Comparison of ENCODE assay signal across 12 cellular contexts in the genomic region with DNA sequence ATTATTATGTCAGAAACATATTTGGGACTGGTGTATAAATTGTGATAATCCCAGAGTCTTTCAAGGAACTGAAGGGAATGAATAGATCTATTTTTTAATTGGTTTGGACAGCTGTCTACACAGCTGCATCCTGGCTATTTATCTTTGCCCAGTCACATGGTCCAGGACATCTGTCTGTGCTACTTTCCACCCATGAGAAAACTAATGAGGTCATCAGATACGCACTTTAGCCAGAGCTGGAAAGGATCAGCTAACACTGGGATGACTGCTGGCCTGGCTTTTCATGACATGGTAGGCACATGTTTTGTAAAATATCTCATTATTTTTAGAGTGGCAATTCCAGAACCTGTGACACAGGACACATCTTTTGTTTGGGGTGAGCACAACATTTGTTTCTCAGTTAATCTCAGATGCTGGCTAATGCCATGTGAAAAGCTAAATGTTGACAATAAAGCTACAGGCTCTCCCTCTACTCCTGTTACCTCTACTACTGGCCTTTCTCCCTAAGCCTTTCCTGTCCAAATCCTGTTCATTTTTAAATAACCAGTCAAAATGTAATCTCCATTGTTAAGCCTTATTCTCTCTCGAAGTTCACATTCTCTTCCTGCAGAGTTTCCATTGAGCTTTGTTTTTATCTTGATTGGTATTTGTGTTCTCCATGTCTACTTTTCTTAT.
DNase-seq lines count a peak whose midpoint lies in the region; ATAC-seq and TF ChIP-seq lines count a peak whose summit lies in the region.
"Had no signal": no experiment of that assay in that cellular context is flagged by ENCODE, and none has a peak within 500 bp of the region (broad histone marks: within the 10 kb centered on the region; RNA-seq: fewer than 3 reads in every experiment).

No MANE protein-coding gene starts in this region.

- H3K9me3 ChIP-seq in gastrocnemius medialis: no peaks in the 10 kb centered on the region
- H3K9me3 ChIP-seq: lower lobe of right lung had no signal

- intact Hi-C loops in left ventricle myocardium superior (cut with micrococcal nuclease) (no loop called here), gastrocnemius medialis (cut with DNase I; ENCODE audit: low total_unique reads) (no loop called here)

- H3K9me3 Mint-ChIP-seq in activated T-cell treated with anti-CD3 and anti-CD28 coated beads, Interleukin-2, amount 50 U/mL, for 72 hours: peaks cover 4 to 8% of the 10 kb centered on the region in 2 donors
- H3K9me3 Mint-ChIP-seq: activated CD4-positive, alpha-beta T cell treated with anti-CD3 and anti-CD28 coated beads, Interleukin-2, amount 10 ng/mL, durations not matched to agents 24 days and 14 days had no signal

- peak; percentile 100 for DNase-seq in NCI-H146 treated with DMSO at 0.1 percent for 48 hours (lab: John Stamatoyannopoulos, UW; ENCODE audit: unreplicated experiment)
- DNase-seq in SHP77 treated with DMSO at 0.1 percent for 48 hours (lab: John Stamatoyannopoulos, UW): peak; percentile 98
- DNase-seq in left ventricle myocardium superior: peak; percentile 30
- DNase-seq in gastrocnemius medialis: peak; percentile 19 to 25
- DNase-seq in DMS114 treated with DMSO at 0.1 percent for 48 hours (lab: John Stamatoyannopoulos, UW; ENCODE audit: unreplicated experiment): no peak
- no peak for DNase-seq in ureter (ENCODE audit: low spot score)
- no peak for DNase-seq in activated T-cell treated with anti-CD3 and anti-CD28 coated beads, Interleukin-2, amount 50 U/mL, for 72 hours
- DNase-seq: activated CD4-positive, alpha-beta T cell treated with anti-CD3 and anti-CD28 coated beads, Interleukin-2, amount 10 ng/mL, durations not matched to agents 24 days and 14 days; lower lobe of right lung; stimulated activated naive CD4-positive, alpha-beta T cell had no signal

- H3K4me1 Mint-ChIP-seq in activated T-cell treated with anti-CD3 and anti-CD28 coated beads, Interleukin-2, amount 50 U/mL, for 72 hours (ENCODE audit: low read depth): no peaks in the 10 kb centered on the region
- H3K4me1 Mint-ChIP-seq: activated CD4-positive, alpha-beta T cell treated with anti-CD3 and anti-CD28 coated beads, Interleukin-2, amount 10 ng/mL, durations not matched to agents 24 days and 14 days; activated naive CD4-positive, alpha-beta T cell treated with anti-CD3 and anti-CD28 coated beads, Interleukin-2, amount 50 U/mL, for 24 hours had no signal

- H3K4me1 ChIP-seq in gastrocnemius medialis: no peaks in the 10 kb centered on the region
- H3K4me1 ChIP-seq: lower lobe of right lung had no signal

- H3K27me3 Mint-ChIP-seq in activated T-cell treated with anti-CD3 and anti-CD28 coated beads, Interleukin-2, amount 50 U/mL, for 72 hours (ENCODE audit: low read depth): no peaks in the 10 kb centered on the region
- H3K27me3 Mint-ChIP-seq: activated CD4-positive, alpha-beta T cell treated with anti-CD3 and anti-CD28 coated beads, Interleukin-2, amount 10 ng/mL, durations not matched to agents 24 days and 14 days; activated naive CD4-positive, alpha-beta T cell treated with anti-CD3 and anti-CD28 coated beads, Interleukin-2, amount 50 U/mL, for 24 hours had no signal

- TF ChIP-seq POLR2A in gastrocnemius medialis (IDR thresholded peaks at IDR 0.05): no peak

- H3K36me3 ChIP-seq in gastrocnemius medialis: no peaks in the 10 kb centered on the region
- H3K36me3 ChIP-seq: lower lobe of right lung had no signal

- in situ Hi-C loops in gastrocnemius medialis (cut with MboI; ENCODE audit: low sequenced_read_pairs in 4 of 4): no loop called here

- H3K4me3 Mint-ChIP-seq in activated T-cell treated with anti-CD3 and anti-CD28 coated beads, Interleukin-2, amount 50 U/mL, for 72 hours: no peak overlapping the region
- H3K4me3 Mint-ChIP-seq: activated CD4-positive, alpha-beta T cell treated with anti-CD3 and anti-CD28 coated beads, Interleukin-2, amount 10 ng/mL, durations not matched to agents 24 days and 14 days; activated naive CD4-positive, alpha-beta T cell treated with anti-CD3 and anti-CD28 coated beads, Interleukin-2, amount 50 U/mL, for 24 hours had no signal

- TF ChIP-seq CTCF in gastrocnemius medialis (IDR thresholded peaks at IDR 0.05 in 4 of 5, conservative IDR thresholded peaks at IDR 0.05 in 1 of 5): no peak

- no peak overlapping the region for H3K4me3 ChIP-seq in gastrocnemius medialis
- H3K4me3 ChIP-seq: lower lobe of right lung had no signal

- H3K36me3 Mint-ChIP-seq in activated T-cell treated with anti-CD3 and anti-CD28 coated beads, Interleukin-2, amount 50 U/mL, for 72 hours (ENCODE audit: insufficient read depth in 2 of 2): no peaks in the 10 kb centered on the region
- H3K36me3 Mint-ChIP-seq: activated naive CD4-positive, alpha-beta T cell treated with anti-CD3 and anti-CD28 coated beads, Interleukin-2, amount 50 U/mL, for 24 hours had no signal

- H3K27ac Mint-ChIP-seq in activated T-cell treated with anti-CD3 and anti-CD28 coated beads, Interleukin-2, amount 50 U/mL, for 72 hours: no peak overlapping the region
- H3K27ac Mint-ChIP-seq: activated CD4-positive, alpha-beta T cell treated with anti-CD3 and anti-CD28 coated beads, Interleukin-2, amount 10 ng/mL, durations not matched to agents 24 days and 14 days; activated naive CD4-positive, alpha-beta T cell treated with anti-CD3 and anti-CD28 coated beads, Interleukin-2, amount 50 U/mL, for 24 hours had no signal

- H3K27me3 ChIP-seq in gastrocnemius medialis: no peaks in the 10 kb centered on the region

- H3K27ac ChIP-seq in gastrocnemius medialis: peak overlapping the region in 1 of 4 donors; percentile 2
- H3K27ac ChIP-seq: lower lobe of right lung had no signal

- peak; percentile 100 for ATAC-seq in left ventricle myocardium superior
- peak; percentile 75 to 83 for ATAC-seq in gastrocnemius medialis
- ATAC-seq in activated T-cell treated with anti-CD3 and anti-CD28 coated beads, Interleukin-2, amount 50 U/mL, for 72 hours (replicated peaks in 1 of 2): no peak
- ATAC-seq in HG03469 (IDR thresholded peaks at IDR 0.05; ENCODE audit: unreplicated experiment): no peak

Comparison
In these comparisons a context has a peak if more than half of its experiments do, and no peak if none do; other contexts are left out.
1. DNase-seq: peak in NCI-H146 treated with DMSO at 0.1 percent for 48 hours (single experiment), SHP77 treated with DMSO at 0.1 percent for 48 hours (single experiment), left ventricle myocardium superior (single experiment) and gastrocnemius medialis (2 of 2); none in DMS114 treated with DMSO at 0.1 percent for 48 hours (single experiment), ureter (single experiment) and activated T-cell treated with anti-CD3 and anti-CD28 coated beads, Interleukin-2, amount 50 U/mL, for 72 hours (0 of 2).
2. ATAC-seq: peak in left ventricle myocardium superior (single experiment) and gastrocnemius medialis (2 of 2); none in activated T-cell treated with anti-CD3 and anti-CD28 coated beads, Interleukin-2, amount 50 U/mL, for 72 hours (0 of 2) and HG03469 (single experiment).